19 cellular contexts compared by ENCODE assay signal in the genomic region with DNA sequence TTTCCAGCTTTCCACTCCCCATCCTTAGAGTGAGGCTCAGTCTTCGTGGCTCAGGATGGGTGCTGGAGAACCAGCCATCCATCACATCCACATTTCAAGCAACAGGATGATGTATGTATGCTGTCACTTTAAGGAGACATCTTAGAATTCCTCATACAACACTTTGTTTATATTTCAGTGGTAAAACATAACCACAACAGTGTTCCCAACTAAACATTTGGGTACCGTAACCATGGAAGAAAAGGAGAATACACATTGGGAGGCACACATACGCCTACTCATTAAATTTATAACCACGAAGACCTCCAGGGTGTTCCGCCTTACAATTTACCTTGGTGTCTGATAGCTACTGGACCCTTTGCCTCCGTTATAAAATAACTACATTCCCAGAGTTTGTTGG.
"Had no signal": no experiment of that assay in that cellular context is flagged by ENCODE, and none has a peak within 500 bp of the region (broad histone marks: within the 10 kb centered on the region; RNA-seq: fewer than 3 reads in every experiment).

No MANE protein-coding gene starts in this region.

- H3K36me3 Mint-ChIP-seq: activated CD8-positive, alpha-beta memory T cell treated with anti-CD3 and anti-CD28 coated beads, Interleukin-2, amount 10 ng/mL, durations not matched to agents 7 days and 5 days; activated naive CD8-positive, alpha-beta T cell; naive thymus-derived CD4-positive, alpha-beta T cell had no signal

- H3K36me3 ChIP-seq: colonic mucosa, pancreas, upper lobe of right lung had no signal

- H3K27me3 Mint-ChIP-seq: activated naive CD8-positive, alpha-beta T cell had no signal

- H3K4me1 Mint-ChIP-seq: activated CD4-positive, alpha-beta memory T cell treated with anti-CD3 and anti-CD28 coated beads, Interleukin-2, amount 10 ng/mL, durations not matched to agents 7 days and 5 days; activated CD8-positive, alpha-beta memory T cell treated with anti-CD3 and anti-CD28 coated beads, Interleukin-2, amount 10 ng/mL, durations not matched to agents 7 days and 5 days had no signal

- H3K4me2 ChIP-seq: smooth muscle cell had no signal

- ATAC-seq: activated CD8-positive, alpha-beta memory T cell treated with anti-CD3 and anti-CD28 coated beads, Interleukin-2, amount 10 ng/mL, durations not matched to agents 7 days and 5 days; body of pancreas; left cardiac atrium; naive thymus-derived CD4-positive, alpha-beta T cell; pancreas; sciatic nerve; upper lobe of right lung had no signal

- H3K27ac ChIP-seq: body of pancreas, colonic mucosa, pancreas, upper lobe of right lung had no signal

- H3K9me3 ChIP-seq: body of pancreas, colonic mucosa, pancreas, upper lobe of right lung had no signal

- H3K27ac Mint-ChIP-seq: activated CD4-positive, alpha-beta memory T cell treated with anti-CD3 and anti-CD28 coated beads, Interleukin-2, amount 10 ng/mL, durations not matched to agents 7 days and 5 days; activated CD8-positive, alpha-beta memory T cell treated with anti-CD3 and anti-CD28 coated beads, Interleukin-2, amount 10 ng/mL, durations not matched to agents 7 days and 5 days; activated naive CD8-positive, alpha-beta T cell; naive thymus-derived CD4-positive, alpha-beta T cell had no signal

- DNase-seq: activated CD4-positive, alpha-beta memory T cell treated with anti-CD3 and anti-CD28 coated beads, Interleukin-2, amount 10 ng/mL, durations not matched to agents 7 days and 5 days; activated CD4-positive, alpha-beta T cell treated with anti-CD3 and anti-CD28 coated beads for 48 hours; activated CD4-positive, CD25-positive, alpha-beta regulatory T cell; activated CD8-positive, alpha-beta memory T cell treated with anti-CD3 and anti-CD28 coated beads, Interleukin-2, amount 10 ng/mL, durations not matched to agents 7 days and 5 days; body of pancreas; caudate nucleus; colonic mucosa; erythroblast; left cardiac atrium; mesendoderm; naive thymus-derived CD4-positive, alpha-beta T cell; pancreas; stimulated activated naive CD4-positive, alpha-beta T cell; T-helper 1 cell; T-helper 9 cell; upper lobe of right lung had no signal

- H3K4me3 ChIP-seq: body of pancreas, colonic mucosa, pancreas, smooth muscle cell, upper lobe of right lung had no signal

- H3K27me3 ChIP-seq: body of pancreas, colonic mucosa, pancreas, upper lobe of right lung had no signal

- H3K4me1 ChIP-seq: body of pancreas, colonic mucosa, pancreas, upper lobe of right lung had no signal

- H3K9me3 Mint-ChIP-seq: activated CD4-positive, alpha-beta memory T cell treated with anti-CD3 and anti-CD28 coated beads, Interleukin-2, amount 10 ng/mL, durations not matched to agents 7 days and 5 days; naive thymus-derived CD4-positive, alpha-beta T cell had no signal

- H3K4me3 Mint-ChIP-seq: activated CD4-positive, alpha-beta memory T cell treated with anti-CD3 and anti-CD28 coated beads, Interleukin-2, amount 10 ng/mL, durations not matched to agents 7 days and 5 days; activated CD8-positive, alpha-beta memory T cell treated with anti-CD3 and anti-CD28 coated beads, Interleukin-2, amount 10 ng/mL, durations not matched to agents 7 days and 5 days; activated naive CD8-positive, alpha-beta T cell; naive thymus-derived CD4-positive, alpha-beta T cell had no signal
